Comparison of ENCODE assay signal across 9 cellular contexts in the genomic region with DNA sequence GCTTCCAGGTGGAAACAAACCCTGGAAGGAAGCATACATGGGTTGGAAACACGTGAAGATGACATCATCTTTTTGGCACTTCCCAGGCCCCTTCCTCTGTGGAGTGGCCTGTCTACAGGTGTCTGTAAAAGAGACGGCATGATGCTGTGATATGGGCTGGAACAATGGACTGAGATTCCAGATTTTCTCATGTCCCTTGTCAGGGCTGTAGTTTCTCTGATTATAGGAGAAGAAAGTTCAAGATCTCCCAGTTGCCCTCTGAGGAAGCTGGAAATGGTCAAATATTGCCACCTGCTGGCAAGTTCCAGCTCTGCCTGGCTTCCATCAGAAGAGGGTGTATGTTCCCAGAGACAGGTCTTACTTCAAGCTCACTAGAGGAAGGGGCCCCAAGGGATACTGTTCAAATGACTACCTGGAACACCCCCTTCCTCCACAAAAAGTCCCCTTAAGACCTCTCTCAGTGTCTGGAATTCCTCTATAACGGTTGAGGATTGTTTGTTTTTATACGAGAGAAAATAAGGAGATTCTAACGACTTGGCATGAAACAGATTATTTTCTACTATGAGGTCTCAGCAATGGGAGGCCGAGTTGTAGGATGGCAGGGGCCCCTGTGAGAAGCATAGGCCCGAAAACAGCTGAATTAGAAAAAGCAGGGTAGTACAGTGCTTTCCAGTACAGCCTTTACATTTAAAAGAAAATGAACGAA. TPM values are rescaled to one million over a fixed set of nuclear protein-coding genes. Genes with fewer than 3 reads are reported as not detected.
DNase-seq lines count a peak whose midpoint lies in the region; ATAC-seq and TF ChIP-seq lines count a peak whose summit lies in the region.
"Had no signal": no experiment of that assay in that cellular context is flagged by ENCODE, and none has a peak within 500 bp of the region (broad histone marks: within the 10 kb centered on the region; RNA-seq: fewer than 3 reads in every experiment).

No MANE protein-coding gene starts in this region.

- intact Hi-C loops in esophagus squamous epithelium (cut with DNase I), result no loop called here

- no peaks in the 10 kb centered on the region; the same call in 1 of the 2 replicates for H3K27me3 ChIP-seq in OCI-LY1 (ENCODE audit: insufficient read depth, low read length)
- H3K27me3 ChIP-seq in esophagus squamous epithelium, result no peaks in the 10 kb centered on the region

- H3K9me3 ChIP-seq in OCI-LY1 (ENCODE audit: low read length) (no peaks in the 10 kb centered on the region), esophagus squamous epithelium (no peaks in the 10 kb centered on the region)

- no peak overlapping the region for H3K4me3 Mint-ChIP-seq in nephron
- H3K4me3 Mint-ChIP-seq: dendritic cell treated with granulocyte-macrophage colony-stimulating factor and Interleukin-4, amounts not matched to agents 40 ng/mL and 50 ng/mL, for 4 days had no signal

- peak; percentile 98 for TF ChIP-seq CTCF in OCI-LY1 (IDR thresholded peaks at IDR 0.05; ENCODE audit: low read length)
- peak; percentile 84 to 89 (median 88) for TF ChIP-seq CTCF in esophagus squamous epithelium (IDR thresholded peaks at IDR 0.05)
- peak; percentile 91 to 95 (median 92) for TF ChIP-seq CTCF in nephron (IDR thresholded peaks at IDR 0.05; ENCODE audit: unreplicated experiment in 3 of 3)

- H3K4me2 ChIP-seq in OCI-LY1 (ENCODE audit: low read length), result no peak overlapping the region

- no peak overlapping the region for H3K9ac ChIP-seq in OCI-LY1 (ENCODE audit: low read length)

- H2AFZ ChIP-seq in OCI-LY1 (ENCODE audit: low read length), result no peak overlapping the region

- no peaks in the 10 kb centered on the region for H4K20me1 ChIP-seq in OCI-LY1 (ENCODE audit: insufficient read depth, low read length)

- peaks cover 3% of the 10 kb centered on the region for H3K9me3 Mint-ChIP-seq in nephron
- H3K9me3 Mint-ChIP-seq: dendritic cell treated with granulocyte-macrophage colony-stimulating factor and Interleukin-4, amounts not matched to agents 40 ng/mL and 50 ng/mL, for 4 days had no signal

- H3K36me3 ChIP-seq in OCI-LY1 (ENCODE audit: insufficient read depth, low read length), result no peaks in the 10 kb centered on the region
- no peaks in the 10 kb centered on the region for H3K36me3 ChIP-seq in esophagus squamous epithelium

- DNase-seq in Caki2 (ENCODE audit: low read depth) (peak; percentile 64), activated T-cell treated with anti-CD3 and anti-CD28 coated beads for 4 hours (peak; percentile 74), esophagus squamous epithelium (lab: John Stamatoyannopoulos, UW) (no peak), stromal cell of bone marrow (ENCODE audit: low read depth) (peak; percentile 61)

- no peaks in the 10 kb centered on the region for H3K79me2 ChIP-seq in OCI-LY1 (ENCODE audit: insufficient read depth, low read length)

- peaks cover 28% of the 10 kb centered on the region for H3K4me1 Mint-ChIP-seq in nephron

- H3K27ac ChIP-seq in OCI-LY1 (ENCODE audit: low read depth, low read length, poor library complexity, severe bottlenecking) (peak overlapping the region; percentile 24), esophagus squamous epithelium (no peak overlapping the region)

- H3K4me3 ChIP-seq in OCI-LY1 (ENCODE audit: low read depth, low read length, poor library complexity, severe bottlenecking) (no peak overlapping the region), esophagus squamous epithelium (no peak overlapping the region)

- H3K27ac Mint-ChIP-seq in nephron, result peak overlapping the region; percentile 9 to 60 (median 10)
- H3K27ac Mint-ChIP-seq: dendritic cell treated with granulocyte-macrophage colony-stimulating factor and Interleukin-4, amounts not matched to agents 40 ng/mL and 50 ng/mL, for 4 days had no signal

- H3K36me3 Mint-ChIP-seq in nephron (ENCODE audit: low read depth), result no peaks in the 10 kb centered on the region

- no peak for TF ChIP-seq POLR2A in esophagus squamous epithelium (IDR thresholded peaks at IDR 0.05)

- H3K4me1 ChIP-seq in OCI-LY1 (ENCODE audit: insufficient read depth, low read length, severe bottlenecking) (peaks cover 9% of the 10 kb centered on the region), esophagus squamous epithelium (peaks cover 0 to 17% (median 8%) of the 10 kb centered on the region in 3 donors)

- in situ Hi-C loops in Caki2 (cut with HindIII; ENCODE audit: low pct_unique_long_range_greater_than_20kb, low sequenced_read_pairs), result no loop called here

- peak; percentile 96 for ATAC-seq in GM19463 (IDR thresholded peaks at IDR 0.05; ENCODE audit: unreplicated experiment)
- peak; percentile 69 for ATAC-seq in HG03575 (IDR thresholded peaks at IDR 0.05; ENCODE audit: extremely low read depth, insufficient number of reproducible peaks, low FRiP score, unreplicated experiment)

- no peaks in the 10 kb centered on the region for H3F3A ChIP-seq in OCI-LY1 (ENCODE audit: insufficient read depth, low read length)

- WGBS in esophagus squamous epithelium, 2 donors, result 27 to 29% methylated on average over 8 of the region's 8 CpGs

- no peaks in the 10 kb centered on the region for H3K9me2 ChIP-seq in OCI-LY1 (ENCODE audit: low read depth, low read length)

- H3K27me3 Mint-ChIP-seq in nephron (ENCODE audit: low read depth), result peaks cover 5% of the 10 kb centered on the region

RNA-seq across cellular contexts. Expression of a gene that starts 7.3 kb away (rescaled TPM):
- total RNA-seq in Caki2 (2014; rRNA removed; shearing (Covaris generic); ENCODE audit: low replicate concordance), result 81.1 and 98.2 TPM in 2 replicates
- 10 to 100 TPM in 3 of 4 donors, 1 to 10 TPM in 1; 8.6 to 80.3 (median 24.9) TPM for total RNA-seq in esophagus squamous epithelium

RNA-seq across cellular contexts. Expression of a gene that starts 59.1 kb away (rescaled TPM):
- not detected in 2 replicates for total RNA-seq in Caki2 (2014; rRNA removed; shearing (Covaris generic); ENCODE audit: low replicate concordance)
- total RNA-seq in esophagus squamous epithelium, result 10 to 100 TPM; 10.9 to 87.0 (median 37.8) TPM

Comparison
In these comparisons a context has a peak if more than half of its experiments do, and no peak if none do; other contexts are left out.
1. RNA of a gene that starts 59.1 kb away (total RNA-seq): 10.9 to 87.0 TPM in esophagus squamous epithelium; not detected in Caki2; every median in the first group is over 10 times any median in the second.
2. Peak in every context shown above with its lines, with median percentiles within 50 percentile points of each other: CTCF ChIP-seq.